Comparison of ENCODE assay signal across 17 cellular contexts in genomic region chr6:10678456-10678855, GRCh38. TPM values are rescaled to one million over a fixed set of nuclear protein-coding genes. Genes with fewer than 3 reads are reported as not detected.
DNase-seq lines count a peak whose midpoint lies in the region; ATAC-seq and TF ChIP-seq lines count a peak whose summit lies in the region.
"Had no signal": no experiment of that assay in that cellular context is flagged by ENCODE, and none has a peak within 500 bp of the region (broad histone marks: within the 10 kb centered on the region; RNA-seq: fewer than 3 reads in every experiment).

No MANE protein-coding gene starts in this region.

- no peaks in the 10 kb centered on the region for H3K36me3 Mint-ChIP-seq in T-helper 2 cell treated with Interferon-gamma antibody and Interleukin-4, amounts not matched to agents 5 μg/mL and 100 μg/mL, for 36 hours (ENCODE audit: low read depth)
- H3K36me3 Mint-ChIP-seq: CD8-positive, alpha-beta T cell had no signal

- CTCF ChIA-PET in HEK293 (lab: Yijun Ruan, JAX) = interaction anchor here (0.7 kb wide), 1 partner anchor 173 kb away, joined by 4 read pairs; no protein-coding TSS in a partner anchor

- TF ChIP-seq CTCF in HEK293 (tag by site-specific recombination; IDR thresholded peaks at IDR 0.05) (no peak), prostate gland (IDR thresholded peaks at IDR 0.05) (no peak)

- peaks cover 3% of the 10 kb centered on the region for H3K27me3 Mint-ChIP-seq in T-helper 2 cell treated with Interferon-gamma antibody and Interleukin-4, amounts not matched to agents 5 μg/mL and 100 μg/mL, for 36 hours (ENCODE audit: low read depth)

- POLR2A ChIA-PET in HEK293 (lab: Yijun Ruan, JAX) = no interaction called here

- H3K27me3 ChIP-seq in prostate gland (replicated peaks; ENCODE audit: insufficient read depth) = no peaks in the 10 kb centered on the region
- H3K27me3 ChIP-seq: BE2C, BLaER1 had no signal

- H3K9me3 ChIP-seq in HEK293 (ENCODE audit: control insufficient read depth, insufficient read depth, low read depth, low read length) (no peaks in the 10 kb centered on the region), prostate gland (no peaks in the 10 kb centered on the region)
- H3K9me3 ChIP-seq: BE2C, Caco-2 had no signal

- no peak overlapping the region for H3K4me3 ChIP-seq in HEK293 (ENCODE audit: low read depth, low read length)
- no peak overlapping the region for H3K4me3 ChIP-seq in prostate gland
- H3K4me3 ChIP-seq: BLaER1 had no signal

- H3K4me1 ChIP-seq in HEK293 (ENCODE audit: control insufficient read depth, insufficient read depth, low read length) (no peaks in the 10 kb centered on the region), prostate gland (replicated peaks) (no peaks in the 10 kb centered on the region)
- H3K4me1 ChIP-seq: BE2C, BLaER1 had no signal

- H3K27ac ChIP-seq in HEK293 (ENCODE audit: extremely low read depth, low read depth, low read length) = no peak overlapping the region
- H3K27ac ChIP-seq in prostate gland = peak overlapping the region in 1 of 2 donors; percentile 75
- H3K27ac ChIP-seq: BLaER1 had no signal

- no peak for DNase-seq in left colon
- DNase-seq in prostate gland (ENCODE audit: low spot score) = peak; percentile 51
- DNase-seq in T-helper 2 cell treated with Interferon-gamma antibody and Interleukin-4, amounts not matched to agents 5 μg/mL and 100 μg/mL, for 36 hours (ENCODE audit: low spot score) = no peak
- DNase-seq in activated naive CD4-positive, alpha-beta T cell (lab: John Stamatoyannopoulos, UW) = no peak
- DNase-seq: 8988T; ACHN; BE2C; C1 segment of cervical spinal cord; Caco-2; Calu3; CD4-positive, alpha-beta T cell; CD8-positive, alpha-beta T cell; DMS79 treated with DMSO at 0.1 percent for 48 hours; GF-D8 had no signal

- no peaks in the 10 kb centered on the region for H3K36me3 ChIP-seq in HEK293 (ENCODE audit: control insufficient read depth in 2 of 2, insufficient read depth in 1 of 2, low read length in 2 of 2)
- no peaks in the 10 kb centered on the region for H3K36me3 ChIP-seq in prostate gland
- H3K36me3 ChIP-seq: BE2C, BLaER1 had no signal

- H3K4me3 Mint-ChIP-seq in T-helper 2 cell treated with Interferon-gamma antibody and Interleukin-4, amounts not matched to agents 5 μg/mL and 100 μg/mL, for 36 hours = no peak overlapping the region
- H3K4me3 Mint-ChIP-seq: CD4-positive, alpha-beta T cell; CD8-positive, alpha-beta T cell had no signal

- intact Hi-C loops in left colon (cut with DNase I, micrococcal nuclease) = no loop called here
- intact Hi-C loops in prostate gland (cut with DNase I) = no loop called here

- peaks cover 16% of the 10 kb centered on the region for H3K4me1 Mint-ChIP-seq in T-helper 2 cell treated with Interferon-gamma antibody and Interleukin-4, amounts not matched to agents 5 μg/mL and 100 μg/mL, for 36 hours (ENCODE audit: low read depth)

- H3K27ac Mint-ChIP-seq in T-helper 2 cell treated with Interferon-gamma antibody and Interleukin-4, amounts not matched to agents 5 μg/mL and 100 μg/mL, for 36 hours = no peak overlapping the region
- H3K27ac Mint-ChIP-seq: CD4-positive, alpha-beta T cell; CD8-positive, alpha-beta T cell had no signal

- H3K9me3 Mint-ChIP-seq in T-helper 2 cell treated with Interferon-gamma antibody and Interleukin-4, amounts not matched to agents 5 μg/mL and 100 μg/mL, for 36 hours = no peaks in the 10 kb centered on the region
- H3K9me3 Mint-ChIP-seq: CD4-positive, alpha-beta T cell; CD8-positive, alpha-beta T cell had no signal

- WGBS in prostate gland = 71% methylated on average over 4 of the region's 4 CpGs

- ATAC-seq in left colon = peak; percentile 65
- no peak for ATAC-seq in HG03045 (IDR thresholded peaks at IDR 0.05; ENCODE audit: unreplicated experiment)
- ATAC-seq: CD8-positive, alpha-beta T cell had no signal

- no peak for TF ChIP-seq POLR2A in prostate gland (IDR thresholded peaks at IDR 0.05)

TF ChIP-seq in HEK293, 187 proteins besides CTCF, POLR2A, EP300 and RAD21:
- TF ChIP-seq, protein P1, sequence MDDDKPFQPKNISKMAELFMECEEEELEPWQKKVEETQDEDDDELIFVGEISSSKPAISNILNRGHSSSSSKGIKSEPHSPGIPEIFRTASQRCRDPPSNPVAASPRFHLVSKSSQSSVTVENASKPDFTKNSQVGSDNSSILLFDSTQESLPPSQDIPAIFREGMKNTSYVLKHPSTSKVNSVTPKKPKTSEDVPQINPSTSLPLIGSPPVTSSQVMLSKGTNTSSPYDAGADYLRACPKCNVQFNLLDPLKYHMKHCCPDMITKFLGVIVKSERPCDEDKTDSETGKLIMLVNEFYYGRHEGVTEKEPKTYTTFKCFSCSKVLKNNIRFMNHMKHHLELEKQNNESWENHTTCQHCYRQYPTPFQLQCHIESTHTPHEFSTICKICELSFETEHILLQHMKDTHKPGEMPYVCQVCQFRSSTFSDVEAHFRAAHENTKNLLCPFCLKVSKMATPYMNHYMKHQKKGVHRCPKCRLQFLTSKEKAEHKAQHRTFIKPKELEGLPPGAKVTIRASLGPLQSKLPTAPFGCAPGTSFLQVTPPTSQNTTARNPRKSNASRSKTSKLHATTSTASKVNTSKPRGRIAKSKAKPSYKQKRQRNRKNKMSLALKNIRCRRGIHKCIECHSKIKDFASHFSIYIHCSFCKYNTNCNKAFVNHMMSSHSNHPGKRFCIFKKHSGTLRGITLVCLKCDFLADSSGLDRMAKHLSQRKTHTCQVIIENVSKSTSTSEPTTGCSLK (tag by site-specific recombination; IDR thresholded peaks at IDR 0.05) = no peak
- TF ChIP-seq ZNF654 (tag by site-specific recombination; IDR thresholded peaks at IDR 0.05; ENCODE audit: low read depth) = no peak
- TF ChIP-seq ZNF501 (tag by site-specific recombination; IDR thresholded peaks at IDR 0.05) = no peak
- no peak for TF ChIP-seq PRDM1 (tag by site-specific recombination; IDR thresholded peaks at IDR 0.05)
- TF ChIP-seq GLI4 (tag by site-specific recombination; IDR thresholded peaks at IDR 0.05) = no peak
- no peak for TF ChIP-seq HOXC10 (CRISPR knock-in tag; IDR thresholded peaks at IDR 0.05)
- TF ChIP-seq, protein P2, sequence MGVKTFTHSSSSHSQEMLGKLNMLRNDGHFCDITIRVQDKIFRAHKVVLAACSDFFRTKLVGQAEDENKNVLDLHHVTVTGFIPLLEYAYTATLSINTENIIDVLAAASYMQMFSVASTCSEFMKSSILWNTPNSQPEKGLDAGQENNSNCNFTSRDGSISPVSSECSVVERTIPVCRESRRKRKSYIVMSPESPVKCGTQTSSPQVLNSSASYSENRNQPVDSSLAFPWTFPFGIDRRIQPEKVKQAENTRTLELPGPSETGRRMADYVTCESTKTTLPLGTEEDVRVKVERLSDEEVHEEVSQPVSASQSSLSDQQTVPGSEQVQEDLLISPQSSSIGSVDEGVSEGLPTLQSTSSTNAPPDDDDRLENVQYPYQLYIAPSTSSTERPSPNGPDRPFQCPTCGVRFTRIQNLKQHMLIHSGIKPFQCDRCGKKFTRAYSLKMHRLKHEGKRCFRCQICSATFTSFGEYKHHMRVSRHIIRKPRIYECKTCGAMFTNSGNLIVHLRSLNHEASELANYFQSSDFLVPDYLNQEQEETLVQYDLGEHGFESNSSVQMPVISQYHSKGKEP (tag by site-specific recombination; IDR thresholded peaks at IDR 0.05) = peak; percentile 89
- no peak for TF ChIP-seq ZNF335 (tag by site-specific recombination; conservative IDR thresholded peaks at IDR 0.05)

RNA-seq across cellular contexts. Expression of gene C6orf52, which starts 16.0 kb away (rescaled TPM):
- total RNA-seq in left colon (1 to 10 TPM in 1 of 2 donors, not detected in 1; 1.8 TPM), prostate gland (1 to 10 TPM in 1 of 2 donors, not detected in 1; 3.3 TPM)
- total RNA-seq: Calu3; CD4-positive, alpha-beta T cell; CD8-positive, alpha-beta T cell had no signal

RNA-seq across cellular contexts. Expression of gene PAK1IP1, which starts 16.3 kb away (rescaled TPM):
- total RNA-seq in left colon (1 to 10 TPM; 7.5 to 9.4 TPM), prostate gland (10 to 100 TPM; 12.2 to 36.7 TPM)

RNA-seq across cellular contexts. Expression of gene TMEM14C, which starts 44.4 kb away (rescaled TPM):
- 10 to 100 TPM; 77.2 to 98.0 TPM for total RNA-seq in left colon
- 100 to 1,000 TPM in 1 of 2 donors, 10 to 100 TPM in 1; 99.7 to 208 TPM for total RNA-seq in prostate gland
